Comparison of ENCODE assay signal across 11 cellular contexts in genomic region chr19:38320969-38321339, GRCh38. TPM values are rescaled to one million over a fixed set of nuclear protein-coding genes. Genes with fewer than 3 reads are reported as not detected.
DNase-seq lines count a peak whose midpoint lies in the region; ATAC-seq and TF ChIP-seq lines count a peak whose summit lies in the region.
"Had no signal": no experiment of that assay in that cellular context is flagged by ENCODE, and none has a peak within 500 bp of the region (broad histone marks: within the 10 kb centered on the region; RNA-seq: fewer than 3 reads in every experiment).

No MANE protein-coding gene starts in this region.

- H3K27ac ChIP-seq in foreskin keratinocyte, result no peak overlapping the region

- H3K36me3 ChIP-seq in skeletal muscle satellite cell (ENCODE audit: insufficient read depth, low read length), result peaks cover 5% of the 10 kb centered on the region

- ATAC-seq in WTC11, result no peak
- no peak for ATAC-seq in foreskin keratinocyte
- ATAC-seq in GM18520 (IDR thresholded peaks at IDR 0.05; ENCODE audit: unreplicated experiment), result no peak
- no peak for ATAC-seq in HG03108 (IDR thresholded peaks at IDR 0.05; ENCODE audit: unreplicated experiment)
- ATAC-seq: PC-3 had no signal

- H3K9me3 Mint-ChIP-seq in Calu3 (ENCODE audit: low read depth, unreplicated experiment) (no peaks in the 10 kb centered on the region), WTC11 (no peaks in the 10 kb centered on the region)

- BruUV-seq in Calu3 (replicated peaks; lab: Mats Ljungman, UMichigan), result TSS peak; percentile 22

- H3K4me3 Mint-ChIP-seq in Calu3 (ENCODE audit: low read depth, unreplicated experiment) (peak overlapping the region; percentile 76), WTC11 (peak overlapping the region; percentile 81)

- TF ChIP-seq CTCF in Calu3 (IDR thresholded peaks at IDR 0.05; ENCODE audit: unreplicated experiment) (no peak), WTC11 (IDR thresholded peaks at IDR 0.05) (no peak), fibroblast of the aortic adventitia (IDR thresholded peaks at IDR 0.05; ENCODE audit: insufficient read depth, low read length) (no peak), foreskin keratinocyte (conservative IDR thresholded peaks at IDR 0.05) (no peak)

- H3K9me3 ChIP-seq in skeletal muscle satellite cell (replicated peaks; ENCODE audit: low read length), result no peaks in the 10 kb centered on the region

- H3K27ac Mint-ChIP-seq in Calu3 (ENCODE audit: unreplicated experiment), result peak overlapping the region; percentile 21
- H3K27ac Mint-ChIP-seq in WTC11, result no peak overlapping the region

- H3K27me3 Mint-ChIP-seq in Calu3 (ENCODE audit: unreplicated experiment) (peaks cover 47% of the 10 kb centered on the region), WTC11 (ENCODE audit: low read depth) (peaks cover 54% of the 10 kb centered on the region)

- DNase-seq in Calu3 (no peak), WTC11 (ENCODE audit: low spot score) (no peak), fibroblast of the aortic adventitia (ENCODE audit: low read depth) (no peak), foreskin keratinocyte (no peak), midbrain (lab: John Stamatoyannopoulos, UW) (no peak)
- DNase-seq: activated CD4-positive, alpha-beta T cell treated with anti-CD3 and anti-CD28 coated beads, Interleukin-2, amount 50 U/mL, for 4 hours; PC-3 had no signal

- POLR2A ChIA-PET in WTC11 (lab: Charles Lee), result interaction anchor here (0.7 to 1.5 kb wide), 3 partner anchors 54 to 419 kb away, joined by 3 to 4 read pairs (median 3); partner anchors contain the start of gene PSMD8

- H3K36me3 Mint-ChIP-seq in Calu3 (ENCODE audit: insufficient read depth, unreplicated experiment) (peaks cover 29% of the 10 kb centered on the region), WTC11 (no peaks in the 10 kb centered on the region; the same call in 1 of the 2 replicates)

- intact Hi-C loops in Calu3 (cut with micrococcal nuclease; ENCODE audit: unreplicated experiment), result no loop called here

- H3K4me3 ChIP-seq in fibroblast of the aortic adventitia (ENCODE audit: low read depth, low read length) (peak overlapping the region; percentile 75), skeletal muscle satellite cell (ENCODE audit: low read length) (peak overlapping the region; percentile 76)

- H3K4me1 ChIP-seq in skeletal muscle satellite cell (ENCODE audit: control insufficient read depth, insufficient read depth, low read length) (peaks cover 28% of the 10 kb centered on the region), foreskin keratinocyte (peaks cover 20% of the 10 kb centered on the region)

- H3K9ac ChIP-seq in skeletal muscle satellite cell (ENCODE audit: low read depth, low read length), result peak overlapping the region; percentile 84

- H3K27me3 ChIP-seq in skeletal muscle satellite cell (ENCODE audit: control insufficient read depth, insufficient read depth, low read length), result no peaks in the 10 kb centered on the region
- H3K27me3 ChIP-seq in foreskin keratinocyte, result no peaks in the 10 kb centered on the region

- peak overlapping the region; percentile 94 for H3K4me2 ChIP-seq in skeletal muscle satellite cell (ENCODE audit: low read length)

- peaks cover 15% of the 10 kb centered on the region for H3K4me1 Mint-ChIP-seq in Calu3 (ENCODE audit: low read depth, unreplicated experiment)
- peaks cover 23% of the 10 kb centered on the region for H3K4me1 Mint-ChIP-seq in WTC11

- CTCF ChIA-PET in Calu3 (lab: Charles Lee), result no interaction called here
- CTCF ChIA-PET in WTC11 (lab: Charles Lee), result interaction anchor here (0.6 to 2.7 kb wide), 19 partner anchors 10 to 418 kb away, joined by 3 to 13 read pairs (median 4); partner anchors contain the start of genes C19orf33, CATSPERG, FAM98C and GGN

TF ChIP-seq in WTC11, 78 proteins besides CTCF, POLR2A, EP300 and RAD21 (continues in another document):
- TF ChIP-seq AR (CRISPR knock-in tag; IDR thresholded peaks at IDR 0.05), result no peak
- no peak for TF ChIP-seq ZNF263 (CRISPR knock-in tag; IDR thresholded peaks at IDR 0.05; ENCODE audit: low read depth)
- TF ChIP-seq GABPB1 (CRISPR knock-in tag; IDR thresholded peaks at IDR 0.05), result no peak
- TF ChIP-seq USF1 (CRISPR knock-in tag; IDR thresholded peaks at IDR 0.05), result no peak
- no peak for TF ChIP-seq KAT7 (CRISPR knock-in tag; IDR thresholded peaks at IDR 0.05; ENCODE audit: borderline replicate concordance)
- no peak for TF ChIP-seq E2F4 (CRISPR knock-in tag; IDR thresholded peaks at IDR 0.05; ENCODE audit: borderline replicate concordance, low read depth)
- no peak for TF ChIP-seq CREM (CRISPR knock-in tag; IDR thresholded peaks at IDR 0.05)
- no peak for TF ChIP-seq PRRX2 (CRISPR knock-in tag; IDR thresholded peaks at IDR 0.05)
- no peak for TF ChIP-seq ZNF416 (CRISPR knock-in tag; IDR thresholded peaks at IDR 0.05)
- no peak for TF ChIP-seq NFE2L1 (CRISPR knock-in tag; IDR thresholded peaks at IDR 0.05)
- no peak for TF ChIP-seq ZNF671 (CRISPR knock-in tag; IDR thresholded peaks at IDR 0.05)
- TF ChIP-seq USF2 (CRISPR knock-in tag; IDR thresholded peaks at IDR 0.05), result no peak

RNA-seq across cellular contexts. Expression of gene KCNK6, which starts 1.3 kb away (rescaled TPM):
- total RNA-seq in Calu3 (2022) (3.6 and 4.2 TPM in 2 replicates), WTC11 (2021) (12.9 to 18.3 TPM (median 13.2 TPM) in 3 replicates), fibroblast of the aortic adventitia (ENCODE audit: low replicate concordance) (3.6 and 3.7 TPM in 2 replicates), foreskin keratinocyte (19.5 and 22.6 TPM in 2 replicates)
- 1.8 and 3.1 TPM in 2 replicates for total RNA-seq in skeletal muscle satellite cell (2012; rRNA removed)
- polyA plus RNA-seq in foreskin keratinocyte, result 22.0 and 27.1 TPM in 2 replicates

RNA-seq across cellular contexts. Expression of gene YIF1B, which starts 5.2 kb away (rescaled TPM):
- 45.0 and 45.4 TPM in 2 replicates for total RNA-seq in Calu3 (2022)
- 83.3 to 92.5 TPM (median 90.1 TPM) in 3 replicates for total RNA-seq in WTC11 (2021)
- 13.1 and 59.8 TPM in 2 replicates for total RNA-seq in fibroblast of the aortic adventitia (ENCODE audit: low replicate concordance)
- total RNA-seq in skeletal muscle satellite cell (2012; rRNA removed), result 88.2 and 101 TPM in 2 replicates
- 60.1 and 72.7 TPM in 2 replicates for total RNA-seq in foreskin keratinocyte
- polyA plus RNA-seq in foreskin keratinocyte, result 90.2 and 115 TPM in 2 replicates

RNA-seq across cellular contexts. Expression of gene CATSPERG, which starts 14.7 kb away (rescaled TPM):
- total RNA-seq in Calu3 (2022) (9.7 and 11.9 TPM in 2 replicates), WTC11 (2021) (4.6 to 8.7 TPM (median 6.3 TPM) in 3 replicates), fibroblast of the aortic adventitia (ENCODE audit: low replicate concordance) (0.98 and 1.4 TPM in 2 replicates), foreskin keratinocyte (0.63 and 1.4 TPM in 2 replicates)
- total RNA-seq in skeletal muscle satellite cell (2012; rRNA removed), result 0.22 TPM in 1 of 2 replicates, not detected in the other
- polyA plus RNA-seq in foreskin keratinocyte, result 0.64 and 0.71 TPM in 2 replicates
- total RNA-seq: M059J had no signal

RNA-seq across cellular contexts. Expression of gene C19orf33, which starts 16.9 kb away (rescaled TPM):
- total RNA-seq in Calu3 (2022) (189 and 234 TPM in 2 replicates), WTC11 (2021) (16.1 to 22.3 TPM (median 21.3 TPM) in 3 replicates), fibroblast of the aortic adventitia (ENCODE audit: low replicate concordance) (0.45 and 1.7 TPM in 2 replicates), foreskin keratinocyte (513 and 634 TPM in 2 replicates)
- total RNA-seq in skeletal muscle satellite cell (2012; rRNA removed), result not detected in 2 replicates
- 1,054 and 1,152 TPM in 2 replicates for polyA plus RNA-seq in foreskin keratinocyte
- total RNA-seq: M059J had no signal

RNA-seq across cellular contexts. Expression of gene PSMD8, which starts 53.4 kb away (rescaled TPM):
- total RNA-seq in Calu3 (2022) (226 and 233 TPM in 2 replicates), WTC11 (2021) (156 to 167 TPM (median 160 TPM) in 3 replicates), fibroblast of the aortic adventitia (ENCODE audit: low replicate concordance) (55.4 and 223 TPM in 2 replicates), foreskin keratinocyte (247 and 259 TPM in 2 replicates)
- total RNA-seq in skeletal muscle satellite cell (2012; rRNA removed), result 429 and 523 TPM in 2 replicates
- 363 and 391 TPM in 2 replicates for polyA plus RNA-seq in foreskin keratinocyte
